Comparison of ENCODE assay signal across 2 cellular contexts in the genomic region with DNA sequence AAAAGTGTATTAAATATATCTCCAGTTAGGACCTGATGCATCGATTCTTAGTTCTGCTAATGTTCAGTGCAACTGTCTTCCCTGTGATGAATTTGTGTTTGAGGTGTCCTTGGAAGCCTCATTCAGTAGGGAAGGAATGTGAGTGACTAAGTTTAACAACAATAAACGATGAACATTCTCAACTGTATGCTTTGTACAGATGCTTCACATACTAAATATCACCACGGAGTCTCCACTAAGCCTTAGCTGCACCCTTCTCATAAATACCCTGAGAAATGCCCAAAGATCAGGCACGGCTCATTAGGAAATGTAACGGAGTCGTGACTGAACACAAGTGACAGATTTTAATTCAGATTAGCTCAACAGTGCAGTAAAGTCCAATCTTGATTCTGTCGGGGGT.
TF ChIP-seq lines count a peak whose summit lies in the region.

No MANE protein-coding gene starts in this region.

TF ChIP-seq in IMR-90, 13 proteins besides CTCF, POLR2A, EP300 and RAD21:
- TF ChIP-seq RCOR1 (IDR thresholded peaks at IDR 0.05; ENCODE audit: insufficient replicate concordance, low read length) = peak; percentile 20
- no peak for TF ChIP-seq BHLHE40 (IDR thresholded peaks at IDR 0.05; ENCODE audit: low read depth, low read length)
- TF ChIP-seq CHD1 (IDR thresholded peaks at IDR 0.05; ENCODE audit: low read depth, low read length) = no peak
- peak; percentile 57 for TF ChIP-seq FOS (IDR thresholded peaks at IDR 0.05; ENCODE audit: low read depth, low read length)
- TF ChIP-seq SMC3 (IDR thresholded peaks at IDR 0.05; ENCODE audit: low read depth, low read length) = no peak
- no peak for TF ChIP-seq CEBPB (IDR thresholded peaks at IDR 0.05; ENCODE audit: low read depth, low read length)

TF ChIP-seq in K562, 482 proteins besides CTCF, POLR2A, EP300 and RAD21:
- TF ChIP-seq CBFA2T3 (IDR thresholded peaks at IDR 0.05) = no peak
